9 cellular contexts compared by ENCODE assay signal in genomic region chr6:139588076-139588639, GRCh38.
A peak's percentile ranks its signal among the peaks of the same experiment; 100 is the strongest.
DNase-seq lines count a peak whose midpoint lies in the region; ATAC-seq and TF ChIP-seq lines count a peak whose summit lies in the region.
"Had no signal": no experiment of that assay in that cellular context is flagged by ENCODE, and none has a peak within 500 bp of the region (broad histone marks: within the 10 kb centered on the region; RNA-seq: fewer than 3 reads in every experiment).

No MANE protein-coding gene starts in this region.

- H3K9me3 ChIP-seq in aorta (ENCODE audit: control insufficient read depth, low read length) = no peaks in the 10 kb centered on the region

- H3K4me1 ChIP-seq in aorta (ENCODE audit: control insufficient read depth in 1 of 2, insufficient read depth in 2 of 2, low read length in 2 of 2) = peaks cover 0 to 3% of the 10 kb centered on the region in 2 donors

- intact Hi-C loops in sciatic nerve (cut with DNase I) (no loop called here), aorta (cut with DNase I) (no loop called here)

- no peaks in the 10 kb centered on the region for H3K27me3 ChIP-seq in aorta (ENCODE audit: control insufficient read depth in 1 of 2, insufficient read depth in 2 of 2, low read length in 1 of 2)

- no peak for TF ChIP-seq CTCF in HFFc6 (IDR thresholded peaks at IDR 0.05)

- 34 to 35% methylated on average over 3 of the region's 3 CpGs for WGBS in aorta, 2 donors

- H3K27ac ChIP-seq in aorta (ENCODE audit: low read depth in 1 of 2, low read length in 2 of 2) = no peak overlapping the region

- no peak overlapping the region for H3K4me3 ChIP-seq in aorta (ENCODE audit: low read length in 2 of 2)

- H3K4me1 Mint-ChIP-seq in HFFc6 (ENCODE audit: low read depth) = peaks cover 90% of the 10 kb centered on the region

- in situ Hi-C loops in KBM-7 (cut with MboI; ENCODE audit: low pct_unique_long_range_greater_than_20kb, low sequenced_read_pairs) = no loop called here

- no peaks in the 10 kb centered on the region for H3K9me3 Mint-ChIP-seq in HFFc6

- DNase-seq in HFFc6 = peak; percentile 55
- DNase-seq in NCI-H748 treated with DMSO at 0.1 percent for 48 hours (lab: John Stamatoyannopoulos, UW) = peak; percentile 84
- DNase-seq in fibroblast of gingiva (ENCODE audit: low read depth) = peak; percentile 37
- DNase-seq in sciatic nerve (ENCODE audit: low spot score) = no peak
- DNase-seq in aorta = no peak
- DNase-seq in KBM-7 = no peak
- DNase-seq: effector CD4-positive, alpha-beta T cell had no signal

- peaks cover 4% of the 10 kb centered on the region; the same call in 1 of the 2 replicates for H3K27me3 Mint-ChIP-seq in HFFc6 (ENCODE audit: insufficient read depth)

- no peaks in the 10 kb centered on the region for H3K36me3 Mint-ChIP-seq in HFFc6 (ENCODE audit: low read depth)

- no peaks in the 10 kb centered on the region for H3K36me3 ChIP-seq in aorta (ENCODE audit: control insufficient read depth in 1 of 2, insufficient read depth in 2 of 2, low read length in 1 of 2)

- ATAC-seq in sciatic nerve (peak; percentile 44), HG03196 (IDR thresholded peaks at IDR 0.05; ENCODE audit: unreplicated experiment) (no peak), GM19328 (IDR thresholded peaks at IDR 0.05; ENCODE audit: unreplicated experiment) (no peak), aorta (ENCODE audit: low FRiP score) (no peak)

- peak overlapping the region; percentile 66 for H3K4me3 Mint-ChIP-seq in HFFc6

- peak overlapping the region; percentile 94 for H3K27ac Mint-ChIP-seq in HFFc6

Comparison
In these comparisons a context has a peak if more than half of its experiments do, and no peak if none do; other contexts are left out.
1. DNase-seq: peak in HFFc6 (single experiment), NCI-H748 treated with DMSO at 0.1 percent for 48 hours (single experiment) and fibroblast of gingiva (single experiment); none in sciatic nerve (single experiment), aorta (0 of 2) and KBM-7 (single experiment).